Comparison of ENCODE assay signal across 8 cellular contexts in the genomic region with DNA sequence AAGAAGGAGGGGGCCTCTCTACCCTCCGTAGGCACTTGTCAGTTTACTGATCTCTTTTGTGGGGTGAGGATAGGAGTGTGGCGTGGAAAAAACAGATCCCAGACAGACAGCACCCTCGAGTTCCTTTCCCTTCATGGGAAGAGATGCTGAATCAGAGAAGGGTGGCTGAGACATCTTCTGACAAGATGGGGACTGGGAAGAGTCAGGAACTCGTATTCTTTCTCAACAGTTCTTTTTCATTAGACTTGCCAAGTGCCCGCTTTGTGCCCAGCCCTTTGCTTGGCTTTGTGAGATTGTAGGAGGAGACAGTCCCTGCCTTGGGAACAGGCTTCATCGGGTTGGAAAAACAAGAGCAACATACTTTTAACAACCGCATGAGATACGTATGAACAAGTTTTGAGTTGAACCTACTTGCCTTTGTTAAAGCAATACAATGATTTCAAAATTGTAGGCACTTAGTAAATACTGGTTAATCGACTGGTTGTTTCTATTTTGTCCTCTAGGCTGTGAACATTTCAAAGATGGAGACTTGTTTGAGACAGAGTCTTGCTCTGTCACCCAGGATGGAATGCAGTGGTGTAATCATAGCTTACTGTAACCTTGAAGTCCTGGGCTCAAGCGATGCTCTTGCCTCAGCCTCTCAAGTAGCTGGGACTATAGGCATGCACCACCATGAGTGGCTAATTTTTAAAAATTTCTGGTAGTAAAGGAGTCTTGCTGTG. TPM values are rescaled to one million over a fixed set of nuclear protein-coding genes. Genes with fewer than 3 reads are reported as not detected.
DNase-seq lines count a peak whose midpoint lies in the region; ATAC-seq and TF ChIP-seq lines count a peak whose summit lies in the region.

No MANE protein-coding gene starts in this region.

- no peak for TF ChIP-seq CTCF in WI38 (IDR thresholded peaks at IDR 0.05; ENCODE audit: low read depth, low read length)
- no peak for TF ChIP-seq CTCF in sigmoid colon (IDR thresholded peaks at IDR 0.05)

- H3K9me3 ChIP-seq in BLaER1 treated with 17β-estradiol and CSF1 and Interleukin-3, amounts not matched to agents 10 nM and 100 nM (replicated peaks in 1 of 11), result no peaks in the 10 kb centered on the region
- no peaks in the 10 kb centered on the region for H3K9me3 ChIP-seq in sigmoid colon

- peak overlapping the region; percentile 80 to 93 (median 86); a peak in 20 of 22 replicates for H3K27ac ChIP-seq in BLaER1 treated with 17β-estradiol and CSF1 and Interleukin-3, amounts not matched to agents 10 nM and 100 nM
- H3K27ac ChIP-seq in sigmoid colon, result peak overlapping the region; percentile 91 to 95 (median 92)

- no peak for ATAC-seq in HG02840 (IDR thresholded peaks at IDR 0.05; ENCODE audit: low FRiP score, unreplicated experiment)

- TF ChIP-seq POLR2A in sigmoid colon (IDR thresholded peaks at IDR 0.05), result no peak

- H4K20me1 ChIP-seq in BLaER1 treated with 17β-estradiol and CSF1 and Interleukin-3, amounts not matched to agents 10 nM and 100 nM, result peaks cover 0 to 14% (median 6%) of the 10 kb centered on the region in 11 experiments; a peak in 9 of 22 replicates

- peak overlapping the region; percentile 82 to 94 (median 89) for H3K9ac ChIP-seq in BLaER1 treated with 17β-estradiol and CSF1 and Interleukin-3, amounts not matched to agents 10 nM and 100 nM

- intact Hi-C loops in sigmoid colon (cut with DNase I), result no loop called here

- no peaks in the 10 kb centered on the region for H3K27me3 ChIP-seq in BLaER1 treated with 17β-estradiol and CSF1 and Interleukin-3, amounts not matched to agents 10 nM and 100 nM
- no peaks in the 10 kb centered on the region for H3K27me3 ChIP-seq in sigmoid colon

- peaks cover 7 to 45% (median 28%) of the 10 kb centered on the region in 11 experiments; a peak in 18 of 22 replicates for H3K36me3 ChIP-seq in BLaER1 treated with 17β-estradiol and CSF1 and Interleukin-3, amounts not matched to agents 10 nM and 100 nM
- peaks cover 0 to 10% (median 4%) of the 10 kb centered on the region in 4 donors for H3K36me3 ChIP-seq in sigmoid colon

- WGBS in sigmoid colon, 2 donors, result 12 to 23% methylated on average over 10 of the region's 10 CpGs

- H3K4me3 ChIP-seq in BLaER1 treated with 17β-estradiol and CSF1 and Interleukin-3, amounts not matched to agents 10 nM and 100 nM, result peak overlapping the region; percentile 63 to 81 (median 74)
- H3K4me3 ChIP-seq in WI38 (ENCODE audit: low read depth, low read length), result peak overlapping the region; percentile 82
- peak overlapping the region; percentile 71 to 82 (median 76) for H3K4me3 ChIP-seq in sigmoid colon

- peaks cover 43 to 64% (median 54%) of the 10 kb centered on the region in 10 experiments for H3K4me1 ChIP-seq in BLaER1 treated with 17β-estradiol and CSF1 and Interleukin-3, amounts not matched to agents 10 nM and 100 nM
- H3K4me1 ChIP-seq in sigmoid colon, result peaks cover 0 to 24% (median 17%) of the 10 kb centered on the region in 4 donors

- no peak for TF ChIP-seq EP300 in sigmoid colon (IDR thresholded peaks at IDR 0.05)

- DNase-seq in HK-2 (ENCODE audit: unreplicated experiment) (peak; percentile 8), foreskin melanocyte (peak; percentile 14), sigmoid colon (no peak), activated gamma-delta T cell (lab: John Stamatoyannopoulos, UW) (no peak)
- DNase-seq in activated CD4-positive, CD25-positive, alpha-beta regulatory T cell treated with anti-CD3 and anti-CD28 coated beads, Interleukin-2, amount 50 U/mL, for 72 hours, result no peak

- H3K4me2 ChIP-seq in BLaER1 treated with 17β-estradiol and CSF1 and Interleukin-3, amounts not matched to agents 10 nM and 100 nM, result peak overlapping the region; percentile 79 to 95 (median 86)

RNA-seq across cellular contexts. Expression of a gene that starts 1.1 kb away (rescaled TPM):
- 10 to 100 TPM; 23.7 to 39.6 (median 28.7) TPM for total RNA-seq in sigmoid colon
- polyA plus RNA-seq in sigmoid colon, result 10 to 100 TPM in 2 of 3 donors, 1 to 10 TPM in 1; 9.0 to 35.8 (median 16.6) TPM

Comparison
In these comparisons a context has a peak if more than half of its experiments do, and no peak if none do; other contexts are left out.
1. DNase-seq: peak in HK-2 (single experiment) and foreskin melanocyte (single experiment); none in sigmoid colon (single experiment), activated gamma-delta T cell (single experiment) and activated CD4-positive, CD25-positive, alpha-beta regulatory T cell treated with anti-CD3 and anti-CD28 coated beads, Interleukin-2, amount 50 U/mL, for 72 hours (single experiment).
2. Peak in every context shown above with its lines, with median percentiles within 50 percentile points of each other: H3K4me3 ChIP-seq.